In genomic region chr5:53560506-53561191, GRCh38 we compare ENCODE assay signal across 8 cellular contexts. TPM values are rescaled to one million over a fixed set of nuclear protein-coding genes. Genes with fewer than 3 reads are reported as not detected.
DNase-seq lines count a peak whose midpoint lies in the region; ATAC-seq and TF ChIP-seq lines count a peak whose summit lies in the region.

Gene NDUFS4, plus strand, starts transcription at chr5:53560639. Its CDS starts 24 bp downstream, at chr5:53560663.

- H3K79me2 ChIP-seq in SU-DHL-6 (ENCODE audit: insufficient read depth, low read length), result peaks cover 51% of the 10 kb centered on the region
- H3K79me2 ChIP-seq in parathyroid adenoma, result peaks cover 39% of the 10 kb centered on the region

- H4K20me1 ChIP-seq in SU-DHL-6 (ENCODE audit: low read depth, low read length), result no peaks in the 10 kb centered on the region

- H3K4me3 ChIP-seq in GM08714 (ENCODE audit: low read length) (peak within 1 kb of the TSS; percentile 72), SU-DHL-6 (ENCODE audit: insufficient read depth, low read length, poor library complexity, severe bottlenecking) (peak within 1 kb of the TSS; percentile 88), cardiac muscle cell (peak within 1 kb of the TSS; percentile 68), parathyroid adenoma (ENCODE audit: low read depth, low read length) (peak within 1 kb of the TSS; percentile 69), tibial nerve (peak within 1 kb of the TSS; percentile 66 to 87 (median 76))

- TF ChIP-seq CTCF in SU-DHL-6 (IDR thresholded peaks at IDR 0.05; ENCODE audit: insufficient read depth, low read length, poor library complexity, severe bottlenecking), result no peak
- TF ChIP-seq CTCF in cardiac muscle cell (IDR thresholded peaks at IDR 0.05; ENCODE audit: low read depth, low read length), result no peak
- TF ChIP-seq CTCF in parathyroid adenoma (IDR thresholded peaks at IDR 0.05), result no peak
- TF ChIP-seq CTCF in tibial nerve (IDR thresholded peaks at IDR 0.05), result peak in 1 of 5 experiments; percentile 30

- no peaks in the 10 kb centered on the region for H3K36me3 ChIP-seq in SU-DHL-6 (ENCODE audit: low read length)
- H3K36me3 ChIP-seq in cardiac muscle cell, result no peaks in the 10 kb centered on the region
- H3K36me3 ChIP-seq in parathyroid adenoma (ENCODE audit: control insufficient read depth, insufficient read depth, low read length), result no peaks in the 10 kb centered on the region
- no peaks in the 10 kb centered on the region for H3K36me3 ChIP-seq in tibial nerve

- H3K9me2 ChIP-seq in SU-DHL-6 (replicated peaks; ENCODE audit: insufficient read depth, low read length), result no peaks in the 10 kb centered on the region

- H2AFZ ChIP-seq in SU-DHL-6 (ENCODE audit: low read depth, low read length, severe bottlenecking), result peak within 1 kb of the TSS; percentile 97
- peak within 1 kb of the TSS; percentile 98 for H2AFZ ChIP-seq in parathyroid adenoma

- 0 out of 2 replicates have a peak, but pooled peaks cover 5% of the 10 kb centered on the region for H3F3A ChIP-seq in SU-DHL-6 (ENCODE audit: insufficient read depth)

- TF ChIP-seq POLR2A in tibial nerve (IDR thresholded peaks at IDR 0.05), result peak in 1 of 2 donors; percentile 44

- WGBS in tibial nerve, 2 donors, result 0 to 1% methylated on average over 29 to 30 of the region's 30 CpGs

- H3K27me3 ChIP-seq in SU-DHL-6 (ENCODE audit: low read length), result no peaks in the 10 kb centered on the region
- no peaks in the 10 kb centered on the region for H3K27me3 ChIP-seq in cardiac muscle cell
- no peaks in the 10 kb centered on the region for H3K27me3 ChIP-seq in parathyroid adenoma (ENCODE audit: control insufficient read depth, insufficient read depth, low read length)
- H3K27me3 ChIP-seq in tibial nerve, result no peaks in the 10 kb centered on the region

- no peaks in the 10 kb centered on the region for H3K9me3 ChIP-seq in SU-DHL-6 (ENCODE audit: insufficient read depth, low read length)
- H3K9me3 ChIP-seq in cardiac muscle cell (ENCODE audit: low read depth), result no peaks in the 10 kb centered on the region
- H3K9me3 ChIP-seq in parathyroid adenoma (ENCODE audit: control insufficient read depth, low read length), result no peaks in the 10 kb centered on the region
- no peaks in the 10 kb centered on the region for H3K9me3 ChIP-seq in tibial nerve

- H3K4me1 ChIP-seq in cardiac muscle cell (ENCODE audit: low read depth), result peaks cover 11% of the 10 kb centered on the region
- peaks cover 4% of the 10 kb centered on the region for H3K4me1 ChIP-seq in parathyroid adenoma
- H3K4me1 ChIP-seq in tibial nerve, result peaks cover 0 to 42% (median 16%) of the 10 kb centered on the region in 4 donors

- peak; percentile 59 to 96 for TF ChIP-seq EP300 in tibial nerve (IDR thresholded peaks at IDR 0.05)

- peak within 1 kb of the TSS; percentile 85 for H3K9ac ChIP-seq in SU-DHL-6 (ENCODE audit: low read length)
- peak within 1 kb of the TSS; percentile 84 for H3K9ac ChIP-seq in parathyroid adenoma

- DNase-seq in NCI-H1092 treated with DMSO at 0.1 percent for 48 hours (lab: John Stamatoyannopoulos, UW), result peak; percentile 87
- peak; percentile 66 for DNase-seq in activated naive CD8-positive, alpha-beta T cell treated with anti-CD3 and anti-CD28 coated beads, Interleukin-2, amount 50 U/mL, for 16 hours (ENCODE audit: low read depth, low spot score)
- DNase-seq in cardiac muscle cell (ENCODE audit: low read depth in 1 of 2, low spot score in 1 of 2), result peak; percentile 85 to 96
- peak; percentile 66 to 93 for DNase-seq in tibial nerve (ENCODE audit: low spot score in 2 of 2)

- H3K27ac ChIP-seq in SU-DHL-6 (ENCODE audit: low read depth, low read length) (peak within 1 kb of the TSS; percentile 61), cardiac muscle cell (peak within 1 kb of the TSS; percentile 91), parathyroid adenoma (peak within 1 kb of the TSS; percentile 85), tibial nerve (peak within 1 kb of the TSS; percentile 75 to 93 (median 84))

- H3K4me2 ChIP-seq in SU-DHL-6 (ENCODE audit: low read depth, low read length, poor library complexity, severe bottlenecking) (peak within 1 kb of the TSS; percentile 98), parathyroid adenoma (ENCODE audit: low read length) (peak within 1 kb of the TSS; percentile 68)

- ATAC-seq in HG02588 (IDR thresholded peaks at IDR 0.05; ENCODE audit: unreplicated experiment), result peak; percentile 95

RNA-seq across cellular contexts. Expression of gene NDUFS4, which starts in this region (rescaled TPM):
- total RNA-seq in cardiac muscle cell, result 75.7 and 139 TPM in 2 replicates
- polyA plus RNA-seq in cardiac muscle cell, result 180 and 212 TPM in 2 replicates
- total RNA-seq in tibial nerve, result 10 to 100 TPM; 46.3 to 85.9 (median 67.7) TPM

Comparison
In these comparisons a context has a peak if more than half of its experiments do, and no peak if none do; other contexts are left out.
1. Peak in every context shown above with its lines: DNase-seq, ATAC-seq, H3K4me3 ChIP-seq and H3K27ac ChIP-seq.